2 cellular contexts compared by ENCODE assay signal in genomic region chr5:1354491-1355033, GRCh38.
TF ChIP-seq lines count a peak whose summit lies in the region.

No MANE protein-coding gene starts in this region.

TF ChIP-seq in K562, 482 proteins besides CTCF, POLR2A, EP300 and RAD21:
- TF ChIP-seq ZBTB34 (CRISPR knock-in tag; IDR thresholded peaks at IDR 0.05) (no peak), THRAP3 (IDR thresholded peaks at IDR 0.05; ENCODE audit: borderline replicate concordance) (no peak), DMBX1 (CRISPR knock-in tag; IDR thresholded peaks at IDR 0.05; ENCODE audit: borderline replicate concordance) (no peak), DPF2 (IDR thresholded peaks at IDR 0.05) (no peak), POLR2G (IDR thresholded peaks at IDR 0.05; ENCODE audit: low read depth, low read length) (no peak), ZNF408 (CRISPR knock-in tag; IDR thresholded peaks at IDR 0.05; ENCODE audit: low read depth) (no peak), ILF3 (IDR thresholded peaks at IDR 0.05; ENCODE audit: borderline replicate concordance) (no peak), HMGXB4 (CRISPR knock-in tag; IDR thresholded peaks at IDR 0.05) (no peak), CBFA2T2 (conservative IDR thresholded peaks at IDR 0.05) (no peak)

TF ChIP-seq in neural cell, 6 proteins besides CTCF, POLR2A, EP300 and RAD21 (continued from another document):
- TF ChIP-seq REST (IDR thresholded peaks at IDR 0.05; ENCODE audit: borderline replicate concordance) (no peak), MXI1 (conservative IDR thresholded peaks at IDR 0.05; ENCODE audit: poor library complexity, severe bottlenecking) (no peak), POLR2AphosphoS5 (IDR thresholded peaks at IDR 0.05) (no peak)
